Comparison of ENCODE assay signal across 1 cellular context in genomic region chr7:141071855-141072547, GRCh38.
TF ChIP-seq lines count a peak whose summit lies in the region.

No MANE protein-coding gene starts in this region.

TF ChIP-seq in endothelial cell of umbilical vein, 7 proteins besides CTCF, POLR2A, EP300 and RAD21:
- TF ChIP-seq JUN (IDR thresholded peaks at IDR 0.05; ENCODE audit: borderline replicate concordance, insufficient read depth, insufficient read length, low read depth) (no peak), EZH2 (IDR thresholded peaks at IDR 0.05; ENCODE audit: borderline replicate concordance, low read depth, low read length, severe bottlenecking) (peak; percentile 22), FOS (IDR thresholded peaks at IDR 0.05; ENCODE audit: borderline replicate concordance, insufficient read depth, low read length) (no peak), POLR2AphosphoS5 (IDR thresholded peaks at IDR 0.05; ENCODE audit: insufficient read depth, low read depth, low read length) (no peak)
